ENCODE assay signal across 9 cellular contexts in the genomic region with DNA sequence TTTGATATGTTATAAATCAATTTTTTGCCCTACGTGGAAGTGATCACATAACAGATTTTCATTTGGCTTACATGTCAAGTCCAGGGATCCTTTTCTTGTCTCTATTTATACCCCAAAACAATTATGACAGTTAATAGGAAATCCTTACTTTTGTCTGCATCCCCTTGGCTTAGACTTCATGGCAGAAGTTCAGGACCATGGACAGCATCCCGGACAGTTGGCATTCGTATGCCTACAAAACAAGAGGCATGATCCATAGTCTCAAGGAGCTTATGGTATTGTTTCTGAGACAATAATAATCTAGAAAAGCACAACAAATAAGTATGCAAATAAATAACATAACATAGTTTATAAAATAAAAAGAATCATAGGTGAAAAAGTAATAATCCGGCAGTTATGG.
DNase-seq lines count a peak whose midpoint lies in the region; ATAC-seq and TF ChIP-seq lines count a peak whose summit lies in the region.
"Had no signal": no experiment of that assay in that cellular context is flagged by ENCODE, and none has a peak within 500 bp of the region (broad histone marks: within the 10 kb centered on the region; RNA-seq: fewer than 3 reads in every experiment).

No MANE protein-coding gene starts in this region.

- no peaks in the 10 kb centered on the region for H3K9me3 Mint-ChIP-seq in stimulated activated naive CD8-positive, alpha-beta T cell treated with anti-CD3 and anti-CD28 coated beads, Interleukin-15, amount 100 ng/mL, for 72 hours

- H3K27me3 Mint-ChIP-seq in stimulated activated naive CD8-positive, alpha-beta T cell treated with anti-CD3 and anti-CD28 coated beads, Interleukin-15, amount 100 ng/mL, for 72 hours: no peaks in the 10 kb centered on the region

- TF ChIP-seq CTCF in fibroblast of villous mesenchyme (IDR thresholded peaks at IDR 0.05; ENCODE audit: insufficient read depth, low read depth, low read length): no peak

- H3K27ac Mint-ChIP-seq in stimulated activated naive CD8-positive, alpha-beta T cell treated with anti-CD3 and anti-CD28 coated beads, Interleukin-15, amount 100 ng/mL, for 72 hours: no peak overlapping the region

- H3K4me3 ChIP-seq in fibroblast of villous mesenchyme (ENCODE audit: low read depth, low read length): no peak overlapping the region

- no peak for ATAC-seq in stimulated activated naive CD8-positive, alpha-beta T cell treated with anti-CD3 and anti-CD28 coated beads, Interleukin-15, Interleukin-2, amounts not matched to agents 100 U/mL and 50 U/mL, for 24 hours
- no peak for ATAC-seq in stimulated activated naive CD8-positive, alpha-beta T cell treated with anti-CD3 and anti-CD28 coated beads, Interleukin-15, amount 100 ng/mL, for 72 hours
- ATAC-seq in SK-N-SH treated with all-trans-retinoic acid at 6 μM for 48 hours (no peak), GM21526 (IDR thresholded peaks at IDR 0.05; ENCODE audit: low FRiP score, unreplicated experiment) (no peak)

- H3K4me1 Mint-ChIP-seq in stimulated activated naive CD8-positive, alpha-beta T cell treated with anti-CD3 and anti-CD28 coated beads, Interleukin-15, amount 100 ng/mL, for 72 hours: no peaks in the 10 kb centered on the region

- no peak overlapping the region for H3K4me3 Mint-ChIP-seq in stimulated activated naive CD8-positive, alpha-beta T cell treated with anti-CD3 and anti-CD28 coated beads, Interleukin-15, amount 100 ng/mL, for 72 hours

- DNase-seq in stimulated activated naive CD8-positive, alpha-beta T cell treated with anti-CD3 and anti-CD28 coated beads, Interleukin-15, Interleukin-2, amounts not matched to agents 100 U/mL and 50 U/mL, for 24 hours: peak; percentile 9
- no peak for DNase-seq in stimulated activated naive CD8-positive, alpha-beta T cell treated with anti-CD3 and anti-CD28 coated beads, Interleukin-15, amount 100 ng/mL, for 72 hours
- peak; percentile 61 for DNase-seq in fibroblast of villous mesenchyme (ENCODE audit: low read depth)
- no peak for DNase-seq in SW 1271 (lab: John Stamatoyannopoulos, UW)
- DNase-seq in epidermal melanocyte (ENCODE audit: insufficient read length, low spot score): no peak
- no peak for DNase-seq in NCI-H2107 (lab: John Stamatoyannopoulos, UW)
- DNase-seq: activated naive CD4-positive, alpha-beta T cell had no signal

TF ChIP-seq in SK-N-SH treated with all-trans-retinoic acid at 6 μM for 48 hours, 23 proteins besides CTCF, POLR2A, EP300 and RAD21:
- TF ChIP-seq TCF4 (CRISPR knock-in tag; IDR thresholded peaks at IDR 0.05; ENCODE audit: borderline replicate concordance) (no peak), CSDC2 (CRISPR knock-in tag; IDR thresholded peaks at IDR 0.05) (0 out of 2 replicates have a peak, but pooled peaks have one; percentile 28)

Comparison
In these comparisons a context has a peak if more than half of its experiments do, and no peak if none do; other contexts are left out.
1. DNase-seq: peak in stimulated activated naive CD8-positive, alpha-beta T cell treated with anti-CD3 and anti-CD28 coated beads, Interleukin-15, Interleukin-2, amounts not matched to agents 100 U/mL and 50 U/mL, for 24 hours (single experiment) and fibroblast of villous mesenchyme (single experiment); none in stimulated activated naive CD8-positive, alpha-beta T cell treated with anti-CD3 and anti-CD28 coated beads, Interleukin-15, amount 100 ng/mL, for 72 hours (0 of 2), SW 1271 (0 of 2), epidermal melanocyte (single experiment) and NCI-H2107 (single experiment).